1 cellular context compared by ENCODE assay signal in genomic region chr16:68310441-68311315, GRCh38.
TF ChIP-seq lines count a peak whose summit lies in the region.

Gene PRMT7, plus strand, starts transcription at chr16:68311019. Its CDS starts 4,961 bp downstream, at chr16:68315980.
Gene SLC7A6OS, minus strand, starts transcription at chr16:68310946. Its CDS starts 20 bp downstream, at chr16:68310926.

TF ChIP-seq in GM12878, 131 proteins besides CTCF, POLR2A, EP300 and RAD21 (continued from another document):
- no peak for TF ChIP-seq BCL3 (IDR thresholded peaks at IDR 0.05; ENCODE audit: borderline replicate concordance, insufficient read depth, low read depth, low read length, poor library complexity, severe bottlenecking)
- no peak for TF ChIP-seq ZNF207 (IDR thresholded peaks at IDR 0.05; ENCODE audit: borderline replicate concordance)
- peak; percentile 88; the same call in 1 of the 2 replicates for TF ChIP-seq TAF1 (IDR thresholded peaks at IDR 0.05; ENCODE audit: borderline replicate concordance, low read depth, low read length)
- peak; percentile 77; the same call in 1 of the 2 replicates for TF ChIP-seq RB1 (IDR thresholded peaks at IDR 0.05; ENCODE audit: borderline replicate concordance)
- no peak for TF ChIP-seq ZNF24 (IDR thresholded peaks at IDR 0.05)
- peak in 1 of 2 experiments; percentile 67; a peak in 1 of 3 replicates for TF ChIP-seq EGR1 (IDR thresholded peaks at IDR 0.05; ENCODE audit: borderline replicate concordance in 1 of 2, low read depth in 2 of 2, low read length in 2 of 2)
- TF ChIP-seq NR2C1 (IDR thresholded peaks at IDR 0.05), result 0 out of 2 replicates have a peak, but pooled peaks have one; percentile 17
- peak; percentile 95 for TF ChIP-seq POLR2AphosphoS5 (IDR thresholded peaks at IDR 0.05; ENCODE audit: low read length)
- peak; percentile 46 for TF ChIP-seq SP1 (IDR thresholded peaks at IDR 0.05; ENCODE audit: low read depth, low read length)
- peak; percentile 80 for TF ChIP-seq MAX (IDR thresholded peaks at IDR 0.05; ENCODE audit: low read depth, low read length)
- TF ChIP-seq ZBED1 (IDR thresholded peaks at IDR 0.05; ENCODE audit: borderline replicate concordance), result 0 out of 2 replicates have a peak, but pooled peaks have one; percentile 59
- TF ChIP-seq CBFB (IDR thresholded peaks at IDR 0.05; ENCODE audit: low read depth), result peak; percentile 55; the same call in 1 of the 2 replicates
- TF ChIP-seq IRF4 (IDR thresholded peaks at IDR 0.05; ENCODE audit: low read depth, low read length), result no peak
- no peak for TF ChIP-seq CEBPB (IDR thresholded peaks at IDR 0.05; ENCODE audit: borderline replicate concordance in 1 of 2, low read depth in 2 of 2, low read length in 2 of 2)
- TF ChIP-seq MEF2B (IDR thresholded peaks at IDR 0.05; ENCODE audit: partially characterized antibody, poor library complexity, severe bottlenecking), result no peak
- TF ChIP-seq JUNB (IDR thresholded peaks at IDR 0.05), result no peak
- peak; percentile 52 to 88 for TF ChIP-seq BHLHE40 (IDR thresholded peaks at IDR 0.05; ENCODE audit: borderline replicate concordance in 1 of 2, low read depth in 2 of 2, low read length in 1 of 2)
- no peak for TF ChIP-seq CHD1 (IDR thresholded peaks at IDR 0.05; ENCODE audit: low read depth, low read length)
- no peak for TF ChIP-seq HDAC6 (IDR thresholded peaks at IDR 0.05; ENCODE audit: unreplicated experiment)
- TF ChIP-seq SMAD5 (IDR thresholded peaks at IDR 0.05; ENCODE audit: low read depth), result peak; percentile 78; the same call in 1 of the 2 replicates
- no peak for TF ChIP-seq EED (IDR thresholded peaks at IDR 0.05; ENCODE audit: low read depth)
- no peak for TF ChIP-seq ZNF274 (IDR thresholded peaks at IDR 0.05; ENCODE audit: insufficient read depth, insufficient read length)
- TF ChIP-seq ATF3 (IDR thresholded peaks at IDR 0.05; ENCODE audit: borderline replicate concordance, extremely low read depth, low read depth, low read length), result 0 out of 2 replicates have a peak, but pooled peaks have one; percentile 2
- TF ChIP-seq GABPA (IDR thresholded peaks at IDR 0.05; ENCODE audit: low read depth), result 0 out of 2 replicates have a peak, but pooled peaks have one; percentile 51
- TF ChIP-seq SREBF1 (IDR thresholded peaks at IDR 0.05; ENCODE audit: low read length), result no peak
- TF ChIP-seq ZZZ3 (IDR thresholded peaks at IDR 0.05; ENCODE audit: control insufficient read depth, insufficient read length, low read depth), result no peak
- 0 out of 2 replicates have a peak, but pooled peaks have one; percentile 20 for TF ChIP-seq IRF5 (IDR thresholded peaks at IDR 0.05; ENCODE audit: borderline replicate concordance)
- TF ChIP-seq CHD4 (IDR thresholded peaks at IDR 0.05), result no peak
- no peak for TF ChIP-seq RUNX3 (IDR thresholded peaks at IDR 0.05; ENCODE audit: low read length)
- TF ChIP-seq PBX3 (IDR thresholded peaks at IDR 0.05; ENCODE audit: insufficient replicate concordance, low read depth, low read length), result no peak
- TF ChIP-seq LARP7 (IDR thresholded peaks at IDR 0.05), result peak; percentile 60; the same call in 1 of the 2 replicates
- peak; percentile 43 for TF ChIP-seq E4F1 (IDR thresholded peaks at IDR 0.05; ENCODE audit: borderline replicate concordance, partially characterized antibody)
- TF ChIP-seq IKZF1 (conservative IDR thresholded peaks at IDR 0.05), result peak; percentile 75
